9 cellular contexts compared by ENCODE assay signal in the genomic region with DNA sequence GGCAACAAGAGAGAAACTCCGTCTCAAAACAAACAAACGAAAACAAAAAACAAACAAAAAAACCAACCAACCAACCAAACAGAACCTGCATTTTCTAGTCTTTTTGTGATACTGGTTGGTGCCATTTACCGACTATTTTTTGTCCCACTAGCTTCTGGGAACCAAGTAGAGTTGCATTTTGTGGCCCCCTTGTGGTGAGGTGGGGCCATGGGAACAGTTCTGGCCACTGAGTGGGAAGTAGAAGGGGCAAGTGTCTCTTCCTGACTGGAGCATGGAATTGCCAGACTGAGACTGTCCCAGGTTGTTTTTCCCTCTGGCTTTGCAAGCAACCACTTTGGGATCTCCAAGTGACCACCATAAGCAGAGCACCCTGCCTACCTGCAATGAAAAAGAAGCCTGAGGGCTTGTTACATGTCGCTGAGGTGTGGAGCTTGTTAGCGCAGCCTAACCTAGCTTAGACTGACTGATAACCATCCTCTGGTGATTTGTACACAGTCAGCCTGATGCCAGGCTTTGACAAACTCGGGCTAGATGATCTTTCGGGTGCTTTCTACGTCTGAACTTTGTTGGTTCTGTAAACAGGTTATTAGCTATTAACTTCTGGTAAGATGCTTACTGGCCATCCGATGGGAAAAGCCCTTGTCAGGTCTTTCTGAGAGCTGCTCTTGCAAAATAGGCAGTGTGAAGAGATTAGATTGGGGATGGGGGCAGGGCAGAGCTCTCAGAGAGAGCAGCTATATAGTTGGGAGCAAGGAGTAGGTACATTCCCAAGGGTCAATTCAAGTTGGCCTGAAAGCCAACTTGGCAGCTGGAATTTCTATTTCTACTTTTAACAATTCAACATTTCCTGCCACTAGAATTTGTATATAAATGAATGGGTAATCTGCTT.
DNase-seq lines count a peak whose midpoint lies in the region; ATAC-seq and TF ChIP-seq lines count a peak whose summit lies in the region.
"Had no signal": no experiment of that assay in that cellular context is flagged by ENCODE, and none has a peak within 500 bp of the region (broad histone marks: within the 10 kb centered on the region; RNA-seq: fewer than 3 reads in every experiment).

No MANE protein-coding gene starts in this region.

- TF ChIP-seq POLR2A in vagina (IDR thresholded peaks at IDR 0.05) = no peak

- no peaks in the 10 kb centered on the region for H3K9me2 ChIP-seq in hepatocyte (replicated peaks; ENCODE audit: insufficient read depth)

- no peak overlapping the region for H2AFZ ChIP-seq in hepatocyte

- H4K20me1 ChIP-seq in hepatocyte (ENCODE audit: insufficient read depth, poor library complexity, severe bottlenecking) = no peaks in the 10 kb centered on the region

- peak; percentile 59 for TF ChIP-seq CTCF in VCaP (conservative IDR thresholded peaks at IDR 0.05)
- peak; percentile 30 for TF ChIP-seq CTCF in hepatocyte (IDR thresholded peaks at IDR 0.05; ENCODE audit: poor library complexity)
- no peak for TF ChIP-seq CTCF in vagina (IDR thresholded peaks at IDR 0.05)

- peak; percentile 73 for DNase-seq in D341Med (ENCODE audit: low spot score)
- peak; percentile 62 for DNase-seq in HT1080 (ENCODE audit: low read depth)
- DNase-seq in hepatocyte (ENCODE audit: low spot score) = no peak
- no peak for DNase-seq in vagina (ENCODE audit: extremely low spot score in 2 of 2)
- DNase-seq in NCI-H2107 treated with DMSO at 0.1 percent for 48 hours (lab: John Stamatoyannopoulos, UW; ENCODE audit: unreplicated experiment) = no peak

- no peaks in the 10 kb centered on the region for H3K79me2 ChIP-seq in hepatocyte

- H3K4me1 ChIP-seq in hepatocyte (ENCODE audit: insufficient read depth) (no peaks in the 10 kb centered on the region), vagina (no peaks in the 10 kb centered on the region)

- H3K27me3 ChIP-seq in hepatocyte = no peaks in the 10 kb centered on the region
- H3K27me3 ChIP-seq in vagina = no peaks in the 10 kb centered on the region

- H3K27ac ChIP-seq in VCaP (no peak overlapping the region), hepatocyte (no peak overlapping the region), vagina (no peak overlapping the region)
- H3K27ac ChIP-seq: skin epidermis had no signal

- WGBS in hepatocyte (ENCODE audit: low lambda C conversion rate, missing lambda C conversion rate) = 74% methylated on average over 9 of the region's 9 CpGs

- H3K9me3 ChIP-seq in hepatocyte (ENCODE audit: low read depth) (no peaks in the 10 kb centered on the region), vagina (no peaks in the 10 kb centered on the region)

- ATAC-seq in GM18519 (IDR thresholded peaks at IDR 0.05; ENCODE audit: low FRiP score, unreplicated experiment) (peak; percentile 53), HG02571 (IDR thresholded peaks at IDR 0.05; ENCODE audit: unreplicated experiment) (no peak)

- H3K4me2 ChIP-seq in hepatocyte = no peak overlapping the region

- H3K4me3 ChIP-seq in hepatocyte (no peak overlapping the region), vagina (no peak overlapping the region)
- H3K4me3 ChIP-seq: skin epidermis had no signal

- no peaks in the 10 kb centered on the region for H3K36me3 ChIP-seq in hepatocyte (replicated peaks; ENCODE audit: insufficient read depth, low read depth)
- no peaks in the 10 kb centered on the region for H3K36me3 ChIP-seq in vagina

- intact Hi-C loops in vagina (cut with DNase I) = no loop called here

Comparison
In these comparisons a context has a peak if more than half of its experiments do, and no peak if none do; other contexts are left out.
1. DNase-seq: peak in D341Med (single experiment) and HT1080 (single experiment); none in hepatocyte (single experiment), vagina (0 of 2) and NCI-H2107 treated with DMSO at 0.1 percent for 48 hours (single experiment).
2. CTCF ChIP-seq: peak in VCaP (single experiment) and hepatocyte (single experiment); none in vagina (0 of 3).